Comparison of ENCODE assay signal across 14 cellular contexts in the genomic region with DNA sequence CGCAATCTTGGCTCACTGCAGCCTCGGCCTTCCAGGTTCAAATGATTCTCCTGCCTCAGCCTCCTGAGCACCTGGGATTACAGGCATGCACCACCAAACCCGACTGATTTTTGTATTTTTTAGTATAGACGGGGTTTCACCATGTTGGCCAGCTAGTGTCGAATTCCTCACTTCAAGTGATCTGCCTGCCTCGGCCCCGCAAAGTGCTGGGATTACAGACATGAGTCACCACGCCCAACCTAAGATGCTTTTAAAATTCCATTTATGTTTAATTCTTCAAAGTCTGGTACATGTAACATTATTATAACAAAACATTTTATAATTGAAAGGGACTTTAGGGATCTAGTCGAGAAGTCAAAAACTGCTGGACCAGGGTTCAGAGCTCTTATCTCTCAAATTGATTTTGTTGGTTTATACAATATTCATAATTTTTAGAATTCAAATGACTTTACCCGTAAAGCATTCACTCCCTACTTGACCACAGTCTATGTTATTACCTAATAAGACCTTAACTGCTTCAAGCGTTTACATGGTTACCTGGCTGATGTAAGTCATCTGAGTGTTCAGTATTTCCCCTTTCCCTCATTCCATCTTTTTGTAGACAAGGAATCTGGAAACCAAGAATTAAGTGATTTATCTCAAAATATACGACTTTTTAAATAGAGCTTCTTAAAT. TPM values are rescaled to one million over a fixed set of nuclear protein-coding genes. Genes with fewer than 3 reads are reported as not detected.
DNase-seq lines count a peak whose midpoint lies in the region; ATAC-seq and TF ChIP-seq lines count a peak whose summit lies in the region.
"Had no signal": no experiment of that assay in that cellular context is flagged by ENCODE, and none has a peak within 500 bp of the region (broad histone marks: within the 10 kb centered on the region; RNA-seq: fewer than 3 reads in every experiment).

No MANE protein-coding gene starts in this region.

- TF ChIP-seq CTCF in activated B cell treated with CpG ODN at 0.5 μM for 24 hours (IDR thresholded peaks at IDR 0.05) (no peak), lower leg skin (IDR thresholded peaks at IDR 0.05) (no peak)

- DNase-seq in stimulated activated naive CD8-positive, alpha-beta T cell treated with anti-CD3 and anti-CD28 coated beads, Interleukin-15, Interleukin-2, amounts not matched to agents 100 U/mL and 50 U/mL, for 24 hours = no peak
- no peak for DNase-seq in activated B cell treated with CpG ODN at 0.5 μM for 24 hours
- DNase-seq in iris pigment epithelial cell (ENCODE audit: low read depth) = peak; percentile 79
- no peak for DNase-seq in DMS53 (lab: John Stamatoyannopoulos, UW)
- no peak for DNase-seq in NCI-H69 (lab: John Stamatoyannopoulos, UW)
- no peak for DNase-seq in lower leg skin (ENCODE audit: low spot score in 2 of 2)
- DNase-seq: activated CD4-positive, alpha-beta T cell treated with anti-CD3 and anti-CD28 coated beads for 36 hours; midbrain; NCI-H2227 treated with DMSO at 0.1 percent for 48 hours; stimulated activated CD4-positive, alpha-beta T cell treated with anti-CD3 and anti-CD28 coated beads, Interleukin-15, amount 100 ng/mL, for 24 hours had no signal

- no peak for ATAC-seq in stimulated activated naive CD8-positive, alpha-beta T cell treated with anti-CD3 and anti-CD28 coated beads, Interleukin-15, Interleukin-2, amounts not matched to agents 100 U/mL and 50 U/mL, for 24 hours
- no peak for ATAC-seq in activated B cell treated with CpG ODN at 0.5 μM for 24 hours (ENCODE audit: low read depth)
- ATAC-seq in GM19324 (IDR thresholded peaks at IDR 0.05; ENCODE audit: low FRiP score, unreplicated experiment) = no peak

- no peaks in the 10 kb centered on the region for H3K9me3 Mint-ChIP-seq in stimulated activated naive CD8-positive, alpha-beta T cell treated with anti-CD3 and anti-CD28 coated beads, Interleukin-15, Interleukin-2, amounts not matched to agents 100 ng/mL and 50 ng/mL, for 24 hours
- H3K9me3 Mint-ChIP-seq in activated B cell treated with CpG ODN at 0.5 μM for 24 hours = no peaks in the 10 kb centered on the region
- H3K9me3 Mint-ChIP-seq: activated T-helper 2 cell treated with anti-CD3 and anti-CD28 coated beads, Interferon-gamma antibody, Interleukin-2, Interleukin-4, amounts not matched to agents 10 μg/mL and 5 μg/mL and 100 μg/mL, durations not matched to agents 14 hours and 24 hours and 36 hours had no signal

- no peak for TF ChIP-seq POLR2A in lower leg skin (IDR thresholded peaks at IDR 0.05)

- POLR2A ChIA-PET in activated B cell treated with CpG ODN at 0.5 μM for 24 hours (lab: Charles Lee) = interaction anchor here (0.6 to 1.3 kb wide), 3 partner anchors 15 to 28 kb away, joined by 3 to 7 read pairs (median 5); a partner anchor contains a TSS

- peaks cover 96% of the 10 kb centered on the region for H3K4me1 Mint-ChIP-seq in stimulated activated naive CD8-positive, alpha-beta T cell treated with anti-CD3 and anti-CD28 coated beads, Interleukin-15, Interleukin-2, amounts not matched to agents 100 ng/mL and 50 ng/mL, for 24 hours (ENCODE audit: low read depth)
- H3K4me1 Mint-ChIP-seq in activated B cell treated with CpG ODN at 0.5 μM for 24 hours = peaks cover 89% of the 10 kb centered on the region

- no peak overlapping the region for H3K4me3 ChIP-seq in lower leg skin (ENCODE audit: low read depth, poor library complexity, severe bottlenecking)
- H3K4me3 ChIP-seq: thoracic aorta had no signal

- H3K36me3 Mint-ChIP-seq in stimulated activated naive CD8-positive, alpha-beta T cell treated with anti-CD3 and anti-CD28 coated beads, Interleukin-15, Interleukin-2, amounts not matched to agents 100 ng/mL and 50 ng/mL, for 24 hours (ENCODE audit: low read depth) = peaks cover 24% of the 10 kb centered on the region
- H3K36me3 Mint-ChIP-seq in activated B cell treated with CpG ODN at 0.5 μM for 24 hours (ENCODE audit: low read depth) = peaks cover 13% of the 10 kb centered on the region

- H3K4me3 Mint-ChIP-seq in stimulated activated naive CD8-positive, alpha-beta T cell treated with anti-CD3 and anti-CD28 coated beads, Interleukin-15, Interleukin-2, amounts not matched to agents 100 ng/mL and 50 ng/mL, for 24 hours = no peak overlapping the region
- H3K4me3 Mint-ChIP-seq in activated B cell treated with CpG ODN at 0.5 μM for 24 hours = no peak overlapping the region
- H3K4me3 Mint-ChIP-seq: activated CD4-positive, alpha-beta T cell treated with anti-CD3 and anti-CD28 coated beads for 36 hours had no signal

- peak overlapping the region; percentile 45 for H3K27ac Mint-ChIP-seq in stimulated activated naive CD8-positive, alpha-beta T cell treated with anti-CD3 and anti-CD28 coated beads, Interleukin-15, Interleukin-2, amounts not matched to agents 100 ng/mL and 50 ng/mL, for 24 hours
- H3K27ac Mint-ChIP-seq in activated B cell treated with CpG ODN at 0.5 μM for 24 hours = peak overlapping the region; percentile 50
- H3K27ac Mint-ChIP-seq: activated T-helper 2 cell treated with anti-CD3 and anti-CD28 coated beads, Interferon-gamma antibody, Interleukin-2, Interleukin-4, amounts not matched to agents 10 μg/mL and 5 μg/mL and 100 μg/mL, durations not matched to agents 14 hours and 24 hours and 36 hours had no signal

- CTCF ChIA-PET in activated B cell treated with CpG ODN at 0.5 μM for 24 hours (lab: Charles Lee) = no interaction called here

- H3K27me3 Mint-ChIP-seq in stimulated activated naive CD8-positive, alpha-beta T cell treated with anti-CD3 and anti-CD28 coated beads, Interleukin-15, Interleukin-2, amounts not matched to agents 100 ng/mL and 50 ng/mL, for 24 hours = no peaks in the 10 kb centered on the region
- H3K27me3 Mint-ChIP-seq in activated B cell treated with CpG ODN at 0.5 μM for 24 hours = no peaks in the 10 kb centered on the region
- H3K27me3 Mint-ChIP-seq: activated CD4-positive, alpha-beta T cell treated with anti-CD3 and anti-CD28 coated beads for 36 hours had no signal

- intact Hi-C loops in activated B cell treated with CpG ODN at 0.5 μM for 24 hours (cut with micrococcal nuclease) = loop anchor here (1.0 kb wide), 1 partner anchor 307 kb away; a partner anchor contains a TSS
- intact Hi-C loops in lower leg skin (cut with DNase I; ENCODE audit: low total_unique reads) = no loop called here

- 91 to 92% methylated on average over 12 of the region's 12 CpGs for WGBS in lower leg skin, 2 donors

RNA-seq across cellular contexts. Expression of a gene that starts 28.2 kb away (rescaled TPM):
- total RNA-seq in activated B cell treated with CpG ODN at 0.5 μM for 24 hours = 136 and 142 TPM in 2 replicates
- 100 to 1,000 TPM in 3 of 4 donors, 10 to 100 TPM in 1; 96.1 to 183 (median 123) TPM for total RNA-seq in lower leg skin

RNA-seq across cellular contexts. Expression of a gene that starts 47.9 kb away (rescaled TPM):
- total RNA-seq in activated B cell treated with CpG ODN at 0.5 μM for 24 hours (75.0 and 90.8 TPM in 2 replicates), lower leg skin (10 to 100 TPM; 19.3 to 41.7 (median 31.9) TPM)
